1 cellular context compared by ENCODE assay signal in genomic region chr10:117654105-117654504, GRCh38.
TF ChIP-seq lines count a peak whose summit lies in the region.

No MANE protein-coding gene starts in this region.

TF ChIP-seq in GM12878, 131 proteins besides CTCF, POLR2A, EP300 and RAD21 (continued from another document):
- TF ChIP-seq, protein P1, sequence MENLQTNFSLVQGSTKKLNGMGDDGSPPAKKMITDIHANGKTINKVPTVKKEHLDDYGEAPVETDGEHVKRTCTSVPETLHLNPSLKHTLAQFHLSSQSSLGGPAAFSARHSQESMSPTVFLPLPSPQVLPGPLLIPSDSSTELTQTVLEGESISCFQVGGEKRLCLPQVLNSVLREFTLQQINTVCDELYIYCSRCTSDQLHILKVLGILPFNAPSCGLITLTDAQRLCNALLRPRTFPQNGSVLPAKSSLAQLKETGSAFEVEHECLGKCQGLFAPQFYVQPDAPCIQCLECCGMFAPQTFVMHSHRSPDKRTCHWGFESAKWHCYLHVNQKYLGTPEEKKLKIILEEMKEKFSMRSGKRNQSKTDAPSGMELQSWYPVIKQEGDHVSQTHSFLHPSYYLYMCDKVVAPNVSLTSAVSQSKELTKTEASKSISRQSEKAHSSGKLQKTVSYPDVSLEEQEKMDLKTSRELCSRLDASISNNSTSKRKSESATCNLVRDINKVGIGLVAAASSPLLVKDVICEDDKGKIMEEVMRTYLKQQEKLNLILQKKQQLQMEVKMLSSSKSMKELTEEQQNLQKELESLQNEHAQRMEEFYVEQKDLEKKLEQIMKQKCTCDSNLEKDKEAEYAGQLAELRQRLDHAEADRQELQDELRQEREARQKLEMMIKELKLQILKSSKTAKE (IDR thresholded peaks at IDR 0.05; ENCODE audit: low read depth, poor library complexity, severe bottlenecking): peak; percentile 43
- TF ChIP-seq BCL11A (IDR thresholded peaks at IDR 0.05; ENCODE audit: low read depth, low read length): 0 out of 2 replicates have a peak, but pooled peaks have one; percentile 57
- TF ChIP-seq, protein P2, sequence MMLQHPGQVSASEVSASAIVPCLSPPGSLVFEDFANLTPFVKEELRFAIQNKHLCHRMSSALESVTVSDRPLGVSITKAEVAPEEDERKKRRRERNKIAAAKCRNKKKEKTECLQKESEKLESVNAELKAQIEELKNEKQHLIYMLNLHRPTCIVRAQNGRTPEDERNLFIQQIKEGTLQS (IDR thresholded peaks at IDR 0.05; ENCODE audit: borderline replicate concordance, extremely low read depth, low read depth, low read length): no peak
- TF ChIP-seq ZNF384 (IDR thresholded peaks at IDR 0.05; ENCODE audit: borderline replicate concordance, low read depth, low read length): no peak
- TF ChIP-seq MTA2 (IDR thresholded peaks at IDR 0.05; ENCODE audit: low read depth): peak; percentile 31; the same call in 1 of the 2 replicates
- TF ChIP-seq STAT3 (IDR thresholded peaks at IDR 0.05; ENCODE audit: low read depth, low read length): no peak
- TF ChIP-seq CBX5 (IDR thresholded peaks at IDR 0.05; ENCODE audit: low read depth): peak; percentile 100
- TF ChIP-seq, protein P3, sequence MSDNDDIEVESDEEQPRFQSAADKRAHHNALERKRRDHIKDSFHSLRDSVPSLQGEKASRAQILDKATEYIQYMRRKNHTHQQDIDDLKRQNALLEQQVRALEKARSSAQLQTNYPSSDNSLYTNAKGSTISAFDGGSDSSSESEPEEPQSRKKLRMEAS (IDR thresholded peaks at IDR 0.05; ENCODE audit: low read depth, low read length): no peak
- peak; percentile 69 for TF ChIP-seq ZNF217 (IDR thresholded peaks at IDR 0.05)
- no peak for TF ChIP-seq MLLT1 (IDR thresholded peaks at IDR 0.05)
- TF ChIP-seq RCOR1 (conservative IDR thresholded peaks at IDR 0.05; ENCODE audit: low read depth, low read length): no peak
- no peak for TF ChIP-seq CREM (IDR thresholded peaks at IDR 0.05; ENCODE audit: low read depth)
- peak; percentile 86 for TF ChIP-seq KLF5 (IDR thresholded peaks at IDR 0.05; ENCODE audit: partially characterized antibody)
- peak; percentile 19; the same call in 1 of the 2 replicates for TF ChIP-seq TCF12 (IDR thresholded peaks at IDR 0.05; ENCODE audit: low read depth, low read length)
- TF ChIP-seq RUNX3 (IDR thresholded peaks at IDR 0.05; ENCODE audit: low read length): peak; percentile 68
- TF ChIP-seq TCF3 (IDR thresholded peaks at IDR 0.05; ENCODE audit: borderline replicate concordance, insufficient read depth, low read depth, low read length): no peak
TF ChIP-seq in GM12878: peak in this region for 14.
